Comparison of ENCODE assay signal across 18 cellular contexts in genomic region chr11:93487032-93487483, GRCh38. TPM values are rescaled to one million over a fixed set of nuclear protein-coding genes. Genes with fewer than 3 reads are reported as not detected.
DNase-seq lines count a peak whose midpoint lies in the region; ATAC-seq and TF ChIP-seq lines count a peak whose summit lies in the region.
"Had no signal": no experiment of that assay in that cellular context is flagged by ENCODE, and none has a peak within 500 bp of the region (broad histone marks: within the 10 kb centered on the region; RNA-seq: fewer than 3 reads in every experiment).

No MANE protein-coding gene starts in this region.

- peak; percentile 62 for DNase-seq in DMS153 (lab: John Stamatoyannopoulos, UW)
- DNase-seq in NCI-H1092 treated with DMSO at 0.1 percent for 48 hours (lab: John Stamatoyannopoulos, UW) = peak; percentile 73
- peak; percentile 35 for DNase-seq in NCI-H774 (lab: John Stamatoyannopoulos, UW)
- peak; percentile 41 for DNase-seq in islet precursor cell
- DNase-seq in CD1c-positive myeloid dendritic cell (ENCODE audit: extremely low spot score) = no peak
- DNase-seq in brain microvascular endothelial cell = no peak
- no peak for DNase-seq in PC-3
- DNase-seq: activated CD4-positive, alpha-beta T cell treated with anti-CD3 and anti-CD28 coated beads, Interleukin-2, amount 50 U/mL, for 48 hours; activated effector memory CD4-positive, alpha-beta T cell treated with Interleukin-2 at 50 U/mL for 16 hours; AML-193; GM23248; kidney; stomach had no signal

- H3K79me2 ChIP-seq in PC-3 (ENCODE audit: low read length) = no peaks in the 10 kb centered on the region

- H4K20me1 ChIP-seq in PC-3 (ENCODE audit: low read length) = no peaks in the 10 kb centered on the region

- H3K9me2 ChIP-seq in PC-3 (replicated peaks; ENCODE audit: low read length) = no peaks in the 10 kb centered on the region

- POLR2A ChIA-PET in PC-3 (lab: Charles Lee; ENCODE audit: unreplicated experiment) = no interaction called here

- peaks cover 2% of the 10 kb centered on the region for H3K4me1 ChIP-seq in PC-3 (ENCODE audit: insufficient read depth, low read length)
- H3K4me1 ChIP-seq: foreskin keratinocyte had no signal

- in situ Hi-C loops in brain microvascular endothelial cell (cut with HindIII; ENCODE audit: low pct_ligation_motif_present, low sequenced_read_pairs) = no loop called here

- H2AFZ ChIP-seq in PC-3 (ENCODE audit: low read length) = no peak overlapping the region
- H2AFZ ChIP-seq: GM23248 had no signal

- CTCF ChIA-PET in PC-3 (lab: Charles Lee) = no interaction called here

- H3K27ac ChIP-seq in brain microvascular endothelial cell (no peak overlapping the region), PC-3 (ENCODE audit: low read length) (no peak overlapping the region)
- H3K27ac ChIP-seq: foreskin keratinocyte, GM23248, Peyer's patch had no signal

- no peaks in the 10 kb centered on the region for H3F3A ChIP-seq in PC-3 (ENCODE audit: low read length, unreplicated experiment)

- intact Hi-C loops in PC-3 (cut with micrococcal nuclease) = loop anchor here (10.0 kb wide), 1 partner anchor 252 kb away; no protein-coding TSS in a partner anchor

- no peak overlapping the region for H3K4me2 ChIP-seq in PC-3 (ENCODE audit: low read length)

- H3K27me3 ChIP-seq in brain microvascular endothelial cell (replicated peaks) = no peaks in the 10 kb centered on the region
- no peaks in the 10 kb centered on the region for H3K27me3 ChIP-seq in PC-3 (ENCODE audit: low read length)
- H3K27me3 ChIP-seq: foreskin keratinocyte, Peyer's patch, stomach had no signal

- H3K9me3 ChIP-seq in PC-3 (ENCODE audit: low read length) = no peaks in the 10 kb centered on the region
- H3K9me3 ChIP-seq: Peyer's patch, stomach had no signal

- H3K4me3 ChIP-seq in brain microvascular endothelial cell (ENCODE audit: low read depth, low read length) (no peak overlapping the region), PC-3 (ENCODE audit: low read length) (no peak overlapping the region)
- H3K4me3 ChIP-seq: GM12878, GM23248, Peyer's patch, stomach had no signal

- H3K36me3 ChIP-seq in brain microvascular endothelial cell (replicated peaks) (no peaks in the 10 kb centered on the region), PC-3 (ENCODE audit: low read depth, low read length) (no peaks in the 10 kb centered on the region)
- H3K36me3 ChIP-seq: Peyer's patch had no signal

- no TSS peak for BruUV-seq in PC-3 (replicated peaks; lab: Mats Ljungman, UMichigan)

- ATAC-seq in PC-3 = no peak
- no peak for ATAC-seq in HG02610 (IDR thresholded peaks at IDR 0.05; ENCODE audit: unreplicated experiment)
- ATAC-seq: foreskin keratinocyte; GM12878; natural killer cell treated with Interleukin-12 subunit alpha and Interleukin-12 subunit beta and Interleukin-15 and Interleukin-18, amount 100 ng/mL, for 72 hours had no signal

- TF ChIP-seq CTCF in brain microvascular endothelial cell (IDR thresholded peaks at IDR 0.05; ENCODE audit: low read depth, low read length, missing control alignments) (no peak), PC-3 (conservative IDR thresholded peaks at IDR 0.05; ENCODE audit: low read depth, low read length) (no peak)

- no peak overlapping the region for H3K9ac ChIP-seq in PC-3 (ENCODE audit: low read length)
- H3K9ac ChIP-seq: GM23248 had no signal

RNA-seq across cellular contexts. Expression of gene SMCO4, which starts 56.1 kb away (rescaled TPM):
- total RNA-seq in PC-3 (2014; rRNA removed) = 23.0 and 34.2 TPM in 2 replicates

Comparison
In these comparisons a context has a peak if more than half of its experiments do, and no peak if none do; other contexts are left out.
1. DNase-seq: peak in DMS153 (single experiment), NCI-H1092 treated with DMSO at 0.1 percent for 48 hours (single experiment), NCI-H774 (single experiment) and islet precursor cell (single experiment); none in CD1c-positive myeloid dendritic cell (single experiment), brain microvascular endothelial cell (single experiment) and PC-3 (single experiment).